In genomic region chr13:23688336-23688735, GRCh38 we compare ENCODE assay signal across 20 cellular contexts.
DNase-seq lines count a peak whose midpoint lies in the region; ATAC-seq and TF ChIP-seq lines count a peak whose summit lies in the region.
"Had no signal": no experiment of that assay in that cellular context is flagged by ENCODE, and none has a peak within 500 bp of the region (broad histone marks: within the 10 kb centered on the region; RNA-seq: fewer than 3 reads in every experiment).

No MANE protein-coding gene starts in this region.

- POLR2A ChIA-PET in PC-3 (lab: Charles Lee; ENCODE audit: unreplicated experiment), result no interaction called here

- no peak overlapping the region for H3K4me2 ChIP-seq in GM23338
- no peak overlapping the region for H3K4me2 ChIP-seq in PC-3 (ENCODE audit: low read length)
- H3K4me2 ChIP-seq: A549; BLaER1 treated with 17β-estradiol and CSF1 and Interleukin-3, amounts not matched to agents 10 nM and 100 nM had no signal

- intact Hi-C loops in PC-3 (cut with micrococcal nuclease), result no loop called here
- intact Hi-C loops in esophagus muscularis mucosa (cut with DNase I), result no loop called here

- TF ChIP-seq CTCF in GM23338 (conservative IDR thresholded peaks at IDR 0.05; ENCODE audit: low read depth in 2 of 2) (no peak), PC-3 (conservative IDR thresholded peaks at IDR 0.05; ENCODE audit: low read depth, low read length) (no peak), esophagus muscularis mucosa (IDR thresholded peaks at IDR 0.05) (no peak)

- no peak for ATAC-seq in GM23338
- ATAC-seq in PC-3, result peak; percentile 73
- ATAC-seq: A549 had no signal

- H3K4me1 ChIP-seq in GM23338 (ENCODE audit: insufficient read depth) (no peaks in the 10 kb centered on the region), PC-3 (ENCODE audit: insufficient read depth, low read length) (0 out of 2 replicates have a peak, but pooled peaks cover 8% of the 10 kb centered on the region), esophagus muscularis mucosa (no peaks in the 10 kb centered on the region)
- H3K4me1 ChIP-seq: A549; BE2C; BLaER1 treated with 17β-estradiol and CSF1 and Interleukin-3, amounts not matched to agents 10 nM and 100 nM had no signal

- TF ChIP-seq POLR2A in esophagus muscularis mucosa (IDR thresholded peaks at IDR 0.05; ENCODE audit: low read depth), result no peak

- no peaks in the 10 kb centered on the region for H3F3A ChIP-seq in GM23338 (replicated peaks; ENCODE audit: low read depth)
- no peaks in the 10 kb centered on the region for H3F3A ChIP-seq in PC-3 (ENCODE audit: low read length, unreplicated experiment)

- H3K9me2 ChIP-seq in GM23338 (ENCODE audit: insufficient read depth) (peaks cover 3% of the 10 kb centered on the region; the same call in 1 of the 2 replicates), PC-3 (replicated peaks; ENCODE audit: low read length) (no peaks in the 10 kb centered on the region)

- H3K36me3 ChIP-seq in GM23338 (ENCODE audit: insufficient read depth), result no peaks in the 10 kb centered on the region; the same call in 1 of the 2 replicates
- no peaks in the 10 kb centered on the region for H3K36me3 ChIP-seq in PC-3 (ENCODE audit: low read depth, low read length)
- H3K36me3 ChIP-seq in esophagus muscularis mucosa, result no peaks in the 10 kb centered on the region
- H3K36me3 ChIP-seq: BE2C; BLaER1 treated with 17β-estradiol and CSF1 and Interleukin-3, amounts not matched to agents 10 nM and 100 nM; HAP-1 had no signal

- no peak overlapping the region for H3K9ac ChIP-seq in PC-3 (ENCODE audit: low read length)
- H3K9ac ChIP-seq: BLaER1 treated with 17β-estradiol and CSF1 and Interleukin-3, amounts not matched to agents 10 nM and 100 nM had no signal

- H3K27ac Mint-ChIP-seq in GM23338, result no peak overlapping the region
- H3K27ac Mint-ChIP-seq: CD14-positive monocyte; CD4-positive, alpha-beta T cell; CD8-positive, alpha-beta memory T cell; HFFc6 had no signal

- no peak overlapping the region for H3K27ac ChIP-seq in GM23338 (ENCODE audit: low read depth)
- no peak overlapping the region for H3K27ac ChIP-seq in PC-3 (ENCODE audit: low read length)
- H3K27ac ChIP-seq in esophagus muscularis mucosa (replicated peaks in 1 of 4), result no peak overlapping the region
- H3K27ac ChIP-seq: A549; BLaER1 treated with 17β-estradiol and CSF1 and Interleukin-3, amounts not matched to agents 10 nM and 100 nM had no signal

- peaks cover 24% of the 10 kb centered on the region for H3K9me3 Mint-ChIP-seq in GM23338
- H3K9me3 Mint-ChIP-seq: HFFc6 had no signal

- H2AFZ ChIP-seq in GM23338 (0 out of 2 replicates have a peak overlapping the region, but pooled peaks have one; percentile 66), PC-3 (ENCODE audit: low read length) (no peak overlapping the region)

- no peak overlapping the region for H3K4me3 ChIP-seq in GM23338
- no peak overlapping the region for H3K4me3 ChIP-seq in PC-3 (ENCODE audit: low read length)
- no peak overlapping the region for H3K4me3 ChIP-seq in esophagus muscularis mucosa
- H3K4me3 ChIP-seq: A549; BLaER1 treated with 17β-estradiol and CSF1 and Interleukin-3, amounts not matched to agents 10 nM and 100 nM; HAP-1 had no signal

- 74% methylated on average over 3 of the region's 3 CpGs for WGBS in esophagus muscularis mucosa

- peaks cover 6% of the 10 kb centered on the region for H3K27me3 Mint-ChIP-seq in GM23338 (ENCODE audit: insufficient read depth, low read depth, poor library complexity)
- H3K27me3 Mint-ChIP-seq: CD4-positive, alpha-beta T cell had no signal

- H3K79me2 ChIP-seq in GM23338 (replicated peaks; ENCODE audit: insufficient read depth), result no peaks in the 10 kb centered on the region
- no peaks in the 10 kb centered on the region for H3K79me2 ChIP-seq in PC-3 (ENCODE audit: low read length)

- TF ChIP-seq EP300 in esophagus muscularis mucosa (IDR thresholded peaks at IDR 0.05), result no peak

- CTCF ChIA-PET in PC-3 (lab: Charles Lee), result no interaction called here

- H3K4me1 Mint-ChIP-seq in GM23338, result no peaks in the 10 kb centered on the region
- H3K4me1 Mint-ChIP-seq: CD14-positive monocyte; CD8-positive, alpha-beta memory T cell had no signal

- H3K9me3 ChIP-seq in PC-3 (ENCODE audit: low read length) (no peaks in the 10 kb centered on the region), esophagus muscularis mucosa (peaks cover 0 to 9% (median 0%) of the 10 kb centered on the region in 4 donors)
- H3K9me3 ChIP-seq: A549, BE2C, HAP-1 had no signal

- H3K4me3 Mint-ChIP-seq in GM23338, result no peak overlapping the region
- H3K4me3 Mint-ChIP-seq: CD14-positive monocyte; CD4-positive, alpha-beta T cell; CD8-positive, alpha-beta memory T cell; HFFc6 had no signal

- H3K27me3 ChIP-seq in GM23338 (ENCODE audit: insufficient read depth), result no peaks in the 10 kb centered on the region
- no peaks in the 10 kb centered on the region for H3K27me3 ChIP-seq in PC-3 (ENCODE audit: low read length)
- no peaks in the 10 kb centered on the region for H3K27me3 ChIP-seq in esophagus muscularis mucosa
- H3K27me3 ChIP-seq: BE2C; BLaER1 treated with 17β-estradiol and CSF1 and Interleukin-3, amounts not matched to agents 10 nM and 100 nM had no signal

- no peak for DNase-seq in GM23338 (ENCODE audit: low spot score)
- DNase-seq in PC-3, result peak; percentile 57
- DNase-seq in esophagus muscularis mucosa (ENCODE audit: extremely low spot score), result peak; percentile 29
- DNase-seq in stimulated activated CD4-positive, alpha-beta T cell treated with anti-CD3 and anti-CD28 coated beads, Interleukin-4, amount 100 ng/mL, for 4 hours, result no peak
- no peak for DNase-seq in NCI-H2171 (lab: John Stamatoyannopoulos, UW)
- DNase-seq in GM19240 (ENCODE audit: insufficient read length, low spot score), result no peak
- DNase-seq: 8988T; ACHN; AML-193; BE2C; CD4-positive, alpha-beta T cell; CD8-positive, alpha-beta memory T cell; DMS 273 treated with DMSO at 0.1 percent for 48 hours; DMS79; GOT3; HFFc6 had no signal

- no peaks in the 10 kb centered on the region for H4K20me1 ChIP-seq in GM23338 (replicated peaks; ENCODE audit: insufficient read depth)
- H4K20me1 ChIP-seq in PC-3 (ENCODE audit: low read length), result no peaks in the 10 kb centered on the region
- H4K20me1 ChIP-seq: BLaER1 treated with 17β-estradiol and CSF1 and Interleukin-3, amounts not matched to agents 10 nM and 100 nM had no signal

- BruUV-seq in PC-3 (replicated peaks; lab: Mats Ljungman, UMichigan), result no TSS peak

- peaks cover 12% of the 10 kb centered on the region; the same call in 2 of the 3 replicates for H3K36me3 Mint-ChIP-seq in GM23338 (ENCODE audit: low read depth)
- H3K36me3 Mint-ChIP-seq: CD14-positive monocyte; CD8-positive, alpha-beta memory T cell had no signal

TF ChIP-seq in GM23338, 12 proteins besides CTCF, POLR2A, EP300 and RAD21 (continues in another document):
- TF ChIP-seq EZH2phosphoT487 (IDR thresholded peaks at IDR 0.05; ENCODE audit: unreplicated experiment) (no peak), ZNF462 (CRISPR knock-in tag; IDR thresholded peaks at IDR 0.05) (no peak)

Comparison
In these comparisons a context has a peak if more than half of its experiments do, and no peak if none do; other contexts are left out.
1. DNase-seq: peak in PC-3 (single experiment) and esophagus muscularis mucosa (single experiment); none in GM23338 (single experiment), stimulated activated CD4-positive, alpha-beta T cell treated with anti-CD3 and anti-CD28 coated beads, Interleukin-4, amount 100 ng/mL, for 4 hours (0 of 2), NCI-H2171 (single experiment) and GM19240 (single experiment).